ENCODE assay signal across 34 cellular contexts in the genomic region with DNA sequence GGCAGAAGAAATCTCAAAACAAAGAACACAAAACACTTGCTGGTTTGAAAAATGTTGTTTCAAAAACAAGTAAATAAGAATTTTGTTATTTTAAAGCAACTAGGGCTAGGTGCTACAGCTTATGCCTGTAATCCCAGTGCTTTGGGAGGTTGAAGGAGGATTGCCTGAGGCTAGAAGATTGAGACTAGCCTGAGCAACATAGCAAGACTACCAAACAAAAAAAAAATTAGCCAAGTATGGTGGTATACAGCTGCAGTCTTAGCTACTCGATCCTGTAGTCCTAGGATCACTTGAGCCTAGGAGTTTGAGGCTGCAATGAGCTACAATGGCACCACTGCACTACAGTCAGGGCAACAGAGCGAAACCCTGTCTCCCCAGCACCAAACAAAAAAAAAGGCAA.
"Had no signal": no experiment of that assay in that cellular context is flagged by ENCODE, and none has a peak within 500 bp of the region (broad histone marks: within the 10 kb centered on the region; RNA-seq: fewer than 3 reads in every experiment).

No MANE protein-coding gene starts in this region.

- H3K9me3 ChIP-seq: MG63 had no signal

- H3K27ac ChIP-seq: KMS-11 had no signal

- H3K9ac ChIP-seq: KMS-11 had no signal

- DNase-seq: Karpas-422, Kasumi-1, MG63, MM.1S, MV-4-11, NCI-H1048, NCI-H1092, NCI-H1092 treated with DMSO at 0.1 percent for 48 hours, NCI-H1105, NCI-H1105 treated with DMSO at 0.1 percent for 48 hours, NCI-H1417, NCI-H1417 treated with DMSO at 0.1 percent for 48 hours, NCI-H1436, NCI-H1436 treated with DMSO at 0.1 percent for 48 hours, NCI-H146, NCI-H1694, NCI-H1694 treated with DMSO at 0.1 percent for 48 hours, NCI-H187, NCI-H187 treated with DMSO at 0.1 percent for 48 hours, NCI-H1930, NCI-H2029, NCI-H2029 treated with DMSO at 0.1 percent for 48 hours, NCI-H2081, NCI-H2081 treated with DMSO at 0.1 percent for 48 hours, NCI-H2107, NCI-H2171, NCI-H2171 treated with DMSO at 0.1 percent for 48 hours, NCI-H2227 treated with DMSO at 0.1 percent for 48 hours, NCI-H226, NCI-H345, NCI-H446, NCI-H446 treated with DMSO at 0.1 percent for 48 hours, NCI-H510A had no signal

- H3K27me3 ChIP-seq: MG63 had no signal

- H3K4me2 ChIP-seq: KMS-11 had no signal

- H3K4me3 ChIP-seq: MG63 had no signal
